1 cellular context compared by ENCODE assay signal in genomic region chr1:9500756-9501754, GRCh38.
TF ChIP-seq lines count a peak whose summit lies in the region.

No MANE protein-coding gene starts in this region.

TF ChIP-seq in HepG2, 621 proteins besides CTCF, POLR2A, EP300 and RAD21 (continued from another document and continues in another):
- TF ChIP-seq, protein P1, sequence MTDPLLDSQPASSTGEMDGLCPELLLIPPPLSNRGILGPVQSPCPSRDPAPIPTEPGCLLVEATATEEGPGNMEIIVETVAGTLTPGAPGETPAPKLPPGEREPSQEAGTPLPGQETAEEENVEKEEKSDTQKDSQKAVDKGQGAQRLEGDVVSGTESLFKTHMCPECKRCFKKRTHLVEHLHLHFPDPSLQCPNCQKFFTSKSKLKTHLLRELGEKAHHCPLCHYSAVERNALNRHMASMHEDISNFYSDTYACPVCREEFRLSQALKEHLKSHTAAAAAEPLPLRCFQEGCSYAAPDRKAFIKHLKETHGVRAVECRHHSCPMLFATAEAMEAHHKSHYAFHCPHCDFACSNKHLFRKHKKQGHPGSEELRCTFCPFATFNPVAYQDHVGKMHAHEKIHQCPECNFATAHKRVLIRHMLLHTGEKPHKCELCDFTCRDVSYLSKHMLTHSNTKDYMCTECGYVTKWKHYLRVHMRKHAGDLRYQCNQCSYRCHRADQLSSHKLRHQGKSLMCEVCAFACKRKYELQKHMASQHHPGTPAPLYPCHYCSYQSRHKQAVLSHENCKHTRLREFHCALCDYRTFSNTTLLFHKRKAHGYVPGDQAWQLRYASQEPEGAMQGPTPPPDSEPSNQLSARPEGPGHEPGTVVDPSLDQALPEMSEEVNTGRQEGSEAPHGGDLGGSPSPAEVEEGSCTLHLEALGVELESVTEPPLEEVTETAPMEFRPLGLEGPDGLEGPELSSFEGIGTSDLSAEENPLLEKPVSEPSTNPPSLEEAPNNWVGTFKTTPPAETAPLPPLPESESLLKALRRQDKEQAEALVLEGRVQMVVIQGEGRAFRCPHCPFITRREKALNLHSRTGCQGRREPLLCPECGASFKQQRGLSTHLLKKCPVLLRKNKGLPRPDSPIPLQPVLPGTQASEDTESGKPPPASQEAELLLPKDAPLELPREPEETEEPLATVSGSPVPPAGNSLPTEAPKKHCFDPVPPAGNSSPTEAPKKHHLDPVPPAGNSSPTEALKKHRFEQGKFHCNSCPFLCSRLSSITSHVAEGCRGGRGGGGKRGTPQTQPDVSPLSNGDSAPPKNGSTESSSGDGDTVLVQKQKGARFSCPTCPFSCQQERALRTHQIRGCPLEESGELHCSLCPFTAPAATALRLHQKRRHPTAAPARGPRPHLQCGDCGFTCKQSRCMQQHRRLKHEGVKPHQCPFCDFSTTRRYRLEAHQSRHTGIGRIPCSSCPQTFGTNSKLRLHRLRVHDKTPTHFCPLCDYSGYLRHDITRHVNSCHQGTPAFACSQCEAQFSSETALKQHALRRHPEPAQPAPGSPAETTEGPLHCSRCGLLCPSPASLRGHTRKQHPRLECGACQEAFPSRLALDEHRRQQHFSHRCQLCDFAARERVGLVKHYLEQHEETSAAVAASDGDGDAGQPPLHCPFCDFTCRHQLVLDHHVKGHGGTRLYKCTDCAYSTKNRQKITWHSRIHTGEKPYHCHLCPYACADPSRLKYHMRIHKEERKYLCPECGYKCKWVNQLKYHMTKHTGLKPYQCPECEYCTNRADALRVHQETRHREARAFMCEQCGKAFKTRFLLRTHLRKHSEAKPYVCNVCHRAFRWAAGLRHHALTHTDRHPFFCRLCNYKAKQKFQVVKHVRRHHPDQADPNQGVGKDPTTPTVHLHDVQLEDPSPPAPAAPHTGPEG (CRISPR knock-in tag; IDR thresholded peaks at IDR 0.05) = no peak
- peak; percentile 64; the same call in 1 of the 2 replicates for TF ChIP-seq THRA (CRISPR knock-in tag; IDR thresholded peaks at IDR 0.05; ENCODE audit: borderline replicate concordance)
- no peak for TF ChIP-seq KDM5A (IDR thresholded peaks at IDR 0.05; ENCODE audit: borderline replicate concordance, low read length)
- TF ChIP-seq FOXK1 (CRISPR knock-in tag; IDR thresholded peaks at IDR 0.05; ENCODE audit: borderline replicate concordance, low read depth) = peak; percentile 37; the same call in 1 of the 2 replicates
- TF ChIP-seq SIX4 (CRISPR knock-in tag; IDR thresholded peaks at IDR 0.05) = no peak
- TF ChIP-seq, protein P2, sequence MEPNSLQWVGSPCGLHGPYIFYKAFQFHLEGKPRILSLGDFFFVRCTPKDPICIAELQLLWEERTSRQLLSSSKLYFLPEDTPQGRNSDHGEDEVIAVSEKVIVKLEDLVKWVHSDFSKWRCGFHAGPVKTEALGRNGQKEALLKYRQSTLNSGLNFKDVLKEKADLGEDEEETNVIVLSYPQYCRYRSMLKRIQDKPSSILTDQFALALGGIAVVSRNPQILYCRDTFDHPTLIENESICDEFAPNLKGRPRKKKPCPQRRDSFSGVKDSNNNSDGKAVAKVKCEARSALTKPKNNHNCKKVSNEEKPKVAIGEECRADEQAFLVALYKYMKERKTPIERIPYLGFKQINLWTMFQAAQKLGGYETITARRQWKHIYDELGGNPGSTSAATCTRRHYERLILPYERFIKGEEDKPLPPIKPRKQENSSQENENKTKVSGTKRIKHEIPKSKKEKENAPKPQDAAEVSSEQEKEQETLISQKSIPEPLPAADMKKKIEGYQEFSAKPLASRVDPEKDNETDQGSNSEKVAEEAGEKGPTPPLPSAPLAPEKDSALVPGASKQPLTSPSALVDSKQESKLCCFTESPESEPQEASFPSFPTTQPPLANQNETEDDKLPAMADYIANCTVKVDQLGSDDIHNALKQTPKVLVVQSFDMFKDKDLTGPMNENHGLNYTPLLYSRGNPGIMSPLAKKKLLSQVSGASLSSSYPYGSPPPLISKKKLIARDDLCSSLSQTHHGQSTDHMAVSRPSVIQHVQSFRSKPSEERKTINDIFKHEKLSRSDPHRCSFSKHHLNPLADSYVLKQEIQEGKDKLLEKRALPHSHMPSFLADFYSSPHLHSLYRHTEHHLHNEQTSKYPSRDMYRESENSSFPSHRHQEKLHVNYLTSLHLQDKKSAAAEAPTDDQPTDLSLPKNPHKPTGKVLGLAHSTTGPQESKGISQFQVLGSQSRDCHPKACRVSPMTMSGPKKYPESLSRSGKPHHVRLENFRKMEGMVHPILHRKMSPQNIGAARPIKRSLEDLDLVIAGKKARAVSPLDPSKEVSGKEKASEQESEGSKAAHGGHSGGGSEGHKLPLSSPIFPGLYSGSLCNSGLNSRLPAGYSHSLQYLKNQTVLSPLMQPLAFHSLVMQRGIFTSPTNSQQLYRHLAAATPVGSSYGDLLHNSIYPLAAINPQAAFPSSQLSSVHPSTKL (CRISPR knock-in tag; IDR thresholded peaks at IDR 0.05) = peak; percentile 86
- no peak for TF ChIP-seq ZNF800 (CRISPR knock-in tag; IDR thresholded peaks at IDR 0.05)
- no peak for TF ChIP-seq ZNF136 (CRISPR knock-in tag; IDR thresholded peaks at IDR 0.05; ENCODE audit: low read depth)
- no peak for TF ChIP-seq HMG20B (CRISPR knock-in tag; conservative IDR thresholded peaks at IDR 0.05)
- TF ChIP-seq TSC22D2 (CRISPR knock-in tag; IDR thresholded peaks at IDR 0.05; ENCODE audit: borderline replicate concordance) = no peak
- no peak for TF ChIP-seq GATA4 (IDR thresholded peaks at IDR 0.05; ENCODE audit: borderline replicate concordance, low read depth)
- TF ChIP-seq EED (CRISPR knock-in tag; IDR thresholded peaks at IDR 0.05) = no peak
- peak; percentile 38; the same call in 1 of the 2 replicates for TF ChIP-seq ZFP90 (CRISPR knock-in tag; IDR thresholded peaks at IDR 0.05; ENCODE audit: borderline replicate concordance)
- no peak for TF ChIP-seq NFKBIZ (CRISPR knock-in tag; IDR thresholded peaks at IDR 0.05)
- no peak for TF ChIP-seq ZNF615 (CRISPR knock-in tag; IDR thresholded peaks at IDR 0.05; ENCODE audit: borderline replicate concordance)
- peak; percentile 72 for TF ChIP-seq PHF21A (CRISPR knock-in tag; IDR thresholded peaks at IDR 0.05)
- TF ChIP-seq NCOA2 (CRISPR knock-in tag; IDR thresholded peaks at IDR 0.05) = peak; percentile 46; the same call in 1 of the 2 replicates
- 0 out of 2 replicates have a peak, but pooled peaks have one; percentile 37 for TF ChIP-seq ZNF33B (CRISPR knock-in tag; IDR thresholded peaks at IDR 0.05)
- no peak for TF ChIP-seq ZNF550 (CRISPR knock-in tag; IDR thresholded peaks at IDR 0.05; ENCODE audit: borderline replicate concordance)
- TF ChIP-seq SIN3A (IDR thresholded peaks at IDR 0.05; ENCODE audit: borderline replicate concordance, low read depth, low read length) = no peak
- 0 out of 2 replicates have a peak, but pooled peaks have one; percentile 1 for TF ChIP-seq CEBPB (IDR thresholded peaks at IDR 0.05; ENCODE audit: borderline replicate concordance, low read depth, low read length)
- TF ChIP-seq ZNF672 (CRISPR knock-in tag; IDR thresholded peaks at IDR 0.05) = no peak
- TF ChIP-seq IRF2 (CRISPR knock-in tag; IDR thresholded peaks at IDR 0.05) = peak; percentile 62
- TF ChIP-seq, protein P3, sequence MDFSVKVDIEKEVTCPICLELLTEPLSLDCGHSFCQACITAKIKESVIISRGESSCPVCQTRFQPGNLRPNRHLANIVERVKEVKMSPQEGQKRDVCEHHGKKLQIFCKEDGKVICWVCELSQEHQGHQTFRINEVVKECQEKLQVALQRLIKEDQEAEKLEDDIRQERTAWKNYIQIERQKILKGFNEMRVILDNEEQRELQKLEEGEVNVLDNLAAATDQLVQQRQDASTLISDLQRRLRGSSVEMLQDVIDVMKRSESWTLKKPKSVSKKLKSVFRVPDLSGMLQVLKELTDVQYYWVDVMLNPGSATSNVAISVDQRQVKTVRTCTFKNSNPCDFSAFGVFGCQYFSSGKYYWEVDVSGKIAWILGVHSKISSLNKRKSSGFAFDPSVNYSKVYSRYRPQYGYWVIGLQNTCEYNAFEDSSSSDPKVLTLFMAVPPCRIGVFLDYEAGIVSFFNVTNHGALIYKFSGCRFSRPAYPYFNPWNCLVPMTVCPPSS (IDR thresholded peaks at IDR 0.05) = no peak
- TF ChIP-seq AGO2 (optimal IDR thresholded peaks at IDR 0.05; ENCODE audit: low read depth, low read length) = no peak
- no peak for TF ChIP-seq ZNF761 (CRISPR knock-in tag; conservative IDR thresholded peaks at IDR 0.05)
- TF ChIP-seq ZBTB20 (CRISPR knock-in tag; IDR thresholded peaks at IDR 0.05; ENCODE audit: borderline replicate concordance, low read depth) = no peak
- TF ChIP-seq ELF3 (CRISPR knock-in tag; IDR thresholded peaks at IDR 0.05) = peak; percentile 44
- peak; percentile 60; the same call in 1 of the 2 replicates for TF ChIP-seq ZNF501 (CRISPR knock-in tag; IDR thresholded peaks at IDR 0.05)
- no peak for TF ChIP-seq ZNF766 (CRISPR knock-in tag; IDR thresholded peaks at IDR 0.05; ENCODE audit: borderline replicate concordance)
- TF ChIP-seq, protein P4, sequence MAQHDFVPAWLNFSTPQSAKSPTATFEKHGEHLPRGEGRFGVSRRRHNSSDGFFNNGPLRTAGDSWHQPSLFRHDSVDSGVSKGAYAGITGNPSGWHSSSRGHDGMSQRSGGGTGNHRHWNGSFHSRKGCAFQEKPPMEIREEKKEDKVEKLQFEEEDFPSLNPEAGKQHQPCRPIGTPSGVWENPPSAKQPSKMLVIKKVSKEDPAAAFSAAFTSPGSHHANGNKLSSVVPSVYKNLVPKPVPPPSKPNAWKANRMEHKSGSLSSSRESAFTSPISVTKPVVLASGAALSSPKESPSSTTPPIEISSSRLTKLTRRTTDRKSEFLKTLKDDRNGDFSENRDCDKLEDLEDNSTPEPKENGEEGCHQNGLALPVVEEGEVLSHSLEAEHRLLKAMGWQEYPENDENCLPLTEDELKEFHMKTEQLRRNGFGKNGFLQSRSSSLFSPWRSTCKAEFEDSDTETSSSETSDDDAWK (CRISPR knock-in tag; IDR thresholded peaks at IDR 0.05) = no peak
- TF ChIP-seq HDAC1 (CRISPR knock-in tag; IDR thresholded peaks at IDR 0.05) = no peak; the same call in 1 of the 2 replicates
- 0 out of 2 replicates have a peak, but pooled peaks have one; percentile 52 for TF ChIP-seq GATAD1 (CRISPR knock-in tag; IDR thresholded peaks at IDR 0.05)
- TF ChIP-seq REST (IDR thresholded peaks at IDR 0.05; ENCODE audit: borderline replicate concordance in 1 of 2, low read depth in 1 of 2, low read length in 2 of 2) = no peak
- peak; percentile 41; the same call in 1 of the 2 replicates for TF ChIP-seq ZNF329 (CRISPR knock-in tag; IDR thresholded peaks at IDR 0.05; ENCODE audit: low read depth)
- no peak for TF ChIP-seq ZIK1 (CRISPR knock-in tag; IDR thresholded peaks at IDR 0.05; ENCODE audit: borderline replicate concordance, low read depth)
- no peak for TF ChIP-seq FOXP1 (IDR thresholded peaks at IDR 0.05)
- TF ChIP-seq FOXP1 (CRISPR knock-in tag; IDR thresholded peaks at IDR 0.05) = peak; percentile 29; the same call in 1 of the 2 replicates
- no peak; the same call in 1 of the 2 replicates for TF ChIP-seq DPF2 (CRISPR knock-in tag; IDR thresholded peaks at IDR 0.05; ENCODE audit: borderline replicate concordance, low read depth)
- TF ChIP-seq PLRG1 (conservative IDR thresholded peaks at IDR 0.05) = no peak
- no peak for TF ChIP-seq ZNF354B (CRISPR knock-in tag; IDR thresholded peaks at IDR 0.05)
- TF ChIP-seq KDM5B (CRISPR knock-in tag; IDR thresholded peaks at IDR 0.05; ENCODE audit: borderline replicate concordance) = peak; percentile 62; the same call in 1 of the 2 replicates
